Comparison of ENCODE assay signal across 18 cellular contexts in genomic region chr9:99400184-99400731, GRCh38.
DNase-seq lines count a peak whose midpoint lies in the region; ATAC-seq, FAIRE-seq and TF ChIP-seq lines count a peak whose summit lies in the region.
"Had no signal": no experiment of that assay in that cellular context is flagged by ENCODE, and none has a peak within 500 bp of the region (broad histone marks: within the 10 kb centered on the region; RNA-seq: fewer than 3 reads in every experiment).

No MANE protein-coding gene starts in this region.

- H3K27ac Mint-ChIP-seq in activated CD4-positive, alpha-beta T cell treated with anti-CD3 and anti-CD28 coated beads, Interleukin-2, amount 10 ng/mL, durations not matched to agents 24 days and 14 days: no peak overlapping the region

- DNase-seq in SK-N-SH (peak; percentile 37), fibroblast of lung (ENCODE audit: low read depth in 2 of 2) (no peak), HepG2 (ENCODE audit: low spot score) (no peak), stomach (no peak), D341Med (ENCODE audit: low spot score) (no peak)
- no peak for DNase-seq in NK-92 treated with Interleukin-12 subunit alpha and Interleukin-12 subunit beta, amount 100 ng/mL, for 24 hours (lab: John Stamatoyannopoulos, UW)
- no peak for DNase-seq in activated CD4-positive, alpha-beta T cell treated with anti-CD3 and anti-CD28 coated beads, Interleukin-2, amount 10 ng/mL, durations not matched to agents 24 days and 14 days
- DNase-seq: activated CD4-positive, alpha-beta T cell treated with anti-CD3 and anti-CD28 coated beads, Interleukin-2, amount 50 U/mL, for 48 hours; AML-193; effector memory CD4-positive, alpha-beta T cell; GM23248; Karpas-422; left colon; NCI-H1092 treated with DMSO at 0.1 percent for 48 hours; NCI-H524 treated with DMSO at 0.1 percent for 48 hours; stimulated activated naive CD4-positive, alpha-beta T cell; thyroid gland had no signal

- 77% methylated on average over 5 of the region's 5 CpGs for WGBS in SK-N-SH (ENCODE audit: low lambda C conversion rate)
- WGBS in HepG2 (ENCODE audit: low lambda C conversion rate): 34% methylated on average over 3 of the region's 5 CpGs
- 71 to 81% (median 77%) methylated on average over 5 of the region's 5 CpGs for WGBS in stomach, 5 donors

- H3K27me3 ChIP-seq in SK-N-SH (ENCODE audit: insufficient read depth) (no peaks in the 10 kb centered on the region), fibroblast of lung (ENCODE audit: control insufficient read depth, insufficient read depth, low read length) (no peaks in the 10 kb centered on the region), HepG2 (ENCODE audit: control insufficient read depth in 1 of 2, insufficient read depth in 2 of 2, low read length in 2 of 2) (peaks cover 0 to 4% of the 10 kb centered on the region in 2 experiments; a peak in 1 of 5 replicates), stomach (no peaks in the 10 kb centered on the region)
- H3K27me3 ChIP-seq: neutrophil, thyroid gland had no signal

- intact Hi-C loops in HepG2 (cut with micrococcal nuclease; ENCODE audit: unreplicated experiment) (no loop called here), stomach (cut with DNase I; ENCODE audit: low total_unique reads) (no loop called here)
- intact Hi-C loops in activated CD4-positive, alpha-beta T cell treated with anti-CD3 and anti-CD28 coated beads, Interleukin-2, amount 10 ng/mL, durations not matched to agents 24 days and 14 days (cut with micrococcal nuclease): no loop called here

- TF ChIP-seq RAD21 in SK-N-SH (IDR thresholded peaks at IDR 0.05; ENCODE audit: low read length): peak; percentile 60
- TF ChIP-seq RAD21 in HepG2 (CRISPR knock-in tag; IDR thresholded peaks at IDR 0.05): no peak

- H3K4me2 ChIP-seq in SK-N-SH (no peak overlapping the region), fibroblast of lung (ENCODE audit: extremely low read depth, insufficient read depth, low read length) (no peak overlapping the region), HepG2 (ENCODE audit: low read depth, low read length) (no peak overlapping the region)

- CTCF ChIA-PET in SK-N-SH (lab: Yijun Ruan, JAX): interaction anchor here (0.6 to 2.4 kb wide), 7 partner anchors 9 to 423 kb away, joined by 3 to 6 read pairs (median 3); no protein-coding TSS in a partner anchor
- CTCF ChIA-PET in HepG2 (lab: Yijun Ruan, JAX; ENCODE audit: low intra/inter-chr PET ratio, low total read pairs): no interaction called here

- H3K27ac ChIP-seq in SK-N-SH (ENCODE audit: low read depth in 2 of 2, low read length in 1 of 2): peak overlapping the region in 1 of 2 experiments; percentile 90; a peak in 2 of 4 replicates
- peak overlapping the region; percentile 64 for H3K27ac ChIP-seq in fibroblast of lung (ENCODE audit: insufficient read depth, low read length)
- no peak overlapping the region for H3K27ac ChIP-seq in HepG2 (ENCODE audit: extremely low read length, insufficient read depth, low read length)
- no peak overlapping the region for H3K27ac ChIP-seq in stomach
- H3K27ac ChIP-seq: GM23248, neutrophil, thyroid gland had no signal

- peaks cover 2% of the 10 kb centered on the region for H3K27me3 Mint-ChIP-seq in activated CD4-positive, alpha-beta T cell treated with anti-CD3 and anti-CD28 coated beads, Interleukin-2, amount 10 ng/mL, durations not matched to agents 24 days and 14 days

- no peaks in the 10 kb centered on the region for H3K36me3 ChIP-seq in SK-N-SH (replicated peaks in 1 of 2; ENCODE audit: control insufficient read depth in 1 of 2, insufficient read depth in 2 of 2, low read length in 1 of 2)
- no peaks in the 10 kb centered on the region for H3K36me3 ChIP-seq in fibroblast of lung (ENCODE audit: control insufficient read depth, insufficient read depth, low read length)
- H3K36me3 ChIP-seq in HepG2 (replicated peaks in 1 of 2; ENCODE audit: control insufficient read depth in 1 of 2, insufficient read depth in 2 of 2, low read length in 2 of 2): no peaks in the 10 kb centered on the region
- H3K36me3 ChIP-seq in stomach: no peaks in the 10 kb centered on the region
- H3K36me3 ChIP-seq: neutrophil, thyroid gland had no signal

- no peaks in the 10 kb centered on the region for H3K9me2 ChIP-seq in SK-N-SH

- POLR2A ChIA-PET in SK-N-SH (lab: Yijun Ruan, JAX) (interaction anchor here (0.6 to 1.8 kb wide), 4 partner anchors 19 to 79 kb away, joined by 3 to 7 read pairs (median 4); no protein-coding TSS in a partner anchor), HepG2 (lab: Yijun Ruan, JAX) (no interaction called here)

- H3K4me1 ChIP-seq in SK-N-SH (ENCODE audit: control insufficient read depth in 1 of 2, insufficient read depth in 2 of 2, low read depth in 1 of 2, low read length in 1 of 2) (peaks cover 0 to 32% of the 10 kb centered on the region in 2 experiments; a peak in 2 of 4 replicates), fibroblast of lung (ENCODE audit: control insufficient read depth, extremely low read depth, insufficient read depth, low read length) (peaks cover 16% of the 10 kb centered on the region), HepG2 (ENCODE audit: insufficient read depth, low read length) (no peaks in the 10 kb centered on the region), stomach (no peaks in the 10 kb centered on the region)
- H3K4me1 ChIP-seq: thyroid gland had no signal

- no peaks in the 10 kb centered on the region for H3K4me1 Mint-ChIP-seq in activated CD4-positive, alpha-beta T cell treated with anti-CD3 and anti-CD28 coated beads, Interleukin-2, amount 10 ng/mL, durations not matched to agents 24 days and 14 days

- no peaks in the 10 kb centered on the region for H4K20me1 ChIP-seq in SK-N-SH (ENCODE audit: insufficient read depth)
- no peaks in the 10 kb centered on the region for H4K20me1 ChIP-seq in fibroblast of lung (ENCODE audit: control insufficient read depth, extremely low read depth, insufficient read depth, low read length)
- H4K20me1 ChIP-seq in HepG2 (ENCODE audit: insufficient read depth, low read length): no peaks in the 10 kb centered on the region

- no TSS peak for BruUV-seq in HepG2 (replicated peaks; lab: Mats Ljungman, UMichigan)

- H3K9me3 ChIP-seq in SK-N-SH (no peaks in the 10 kb centered on the region), fibroblast of lung (ENCODE audit: control insufficient read depth, insufficient read depth, low read depth, low read length) (no peaks in the 10 kb centered on the region), HepG2 (ENCODE audit: low read length) (no peaks in the 10 kb centered on the region), stomach (no peaks in the 10 kb centered on the region)
- H3K9me3 ChIP-seq: neutrophil, thyroid gland had no signal

- H3K79me2 ChIP-seq in SK-N-SH (ENCODE audit: insufficient read depth) (no peaks in the 10 kb centered on the region), fibroblast of lung (ENCODE audit: control insufficient read depth, insufficient read depth, low read length) (no peaks in the 10 kb centered on the region), HepG2 (ENCODE audit: insufficient read depth, low read length) (no peaks in the 10 kb centered on the region)

- H3K4me3 Mint-ChIP-seq in activated CD4-positive, alpha-beta T cell treated with anti-CD3 and anti-CD28 coated beads, Interleukin-2, amount 10 ng/mL, durations not matched to agents 24 days and 14 days: no peak overlapping the region

- no peaks in the 10 kb centered on the region for H3F3A ChIP-seq in SK-N-SH (replicated peaks; ENCODE audit: insufficient read depth)

- TF ChIP-seq CTCF in SK-N-SH (IDR thresholded peaks at IDR 0.05) (no peak), fibroblast of lung (conservative IDR thresholded peaks at IDR 0.05 in 1 of 2, IDR thresholded peaks at IDR 0.05 in 1 of 2; ENCODE audit: low read depth in 1 of 2, low read length in 2 of 2) (no peak), HepG2 (CRISPR knock-in tag; IDR thresholded peaks at IDR 0.05) (no peak), stomach (IDR thresholded peaks at IDR 0.05) (no peak)

- FAIRE-seq in HepG2 (lab: Jason Lieb, UNC): no peak

- no peak overlapping the region for H3K4me3 ChIP-seq in SK-N-SH (ENCODE audit: low read depth in 2 of 2, low read length in 1 of 2)
- H3K4me3 ChIP-seq in fibroblast of lung (replicated peaks in 1 of 4; ENCODE audit: control extremely low read depth in 1 of 4, insufficient read depth in 1 of 4, low read depth in 3 of 4, low read length in 4 of 4): no peak overlapping the region
- no peak overlapping the region for H3K4me3 ChIP-seq in HepG2 (replicated peaks in 1 of 3; ENCODE audit: insufficient read depth in 1 of 3, low read depth in 2 of 3, low read length in 3 of 3)
- H3K4me3 ChIP-seq in stomach: no peak overlapping the region
- H3K4me3 ChIP-seq: GM23248, thyroid gland had no signal

- in situ Hi-C loops in HepG2 (cut with HindIII; ENCODE audit: extremely low pct_ligation_motif_present, low pct_unique_long_range_greater_than_20kb): no loop called here

- TF ChIP-seq POLR2A in HepG2 (IDR thresholded peaks at IDR 0.05; ENCODE audit: insufficient read depth in 1 of 2, low read depth in 2 of 2, low read length in 2 of 2) (no peak), stomach (IDR thresholded peaks at IDR 0.05) (no peak)

- H3K9me3 Mint-ChIP-seq in activated CD4-positive, alpha-beta T cell treated with anti-CD3 and anti-CD28 coated beads, Interleukin-2, amount 10 ng/mL, durations not matched to agents 24 days and 14 days: no peaks in the 10 kb centered on the region

- no peak overlapping the region for H3K9ac ChIP-seq in SK-N-SH
- peak overlapping the region; percentile 45 for H3K9ac ChIP-seq in fibroblast of lung (ENCODE audit: insufficient read depth, low read length)
- H3K9ac ChIP-seq in HepG2 (ENCODE audit: insufficient read depth, low read depth, low read length): no peak overlapping the region
- H3K9ac ChIP-seq: GM23248 had no signal

- no peak overlapping the region for H2AFZ ChIP-seq in SK-N-SH (ENCODE audit: low read depth)
- H2AFZ ChIP-seq in fibroblast of lung (ENCODE audit: low read length): no peak overlapping the region
- no peak overlapping the region for H2AFZ ChIP-seq in HepG2 (ENCODE audit: low read length)
- H2AFZ ChIP-seq: GM23248 had no signal

- ATAC-seq in HepG2: peak; percentile 27; the same call in 1 of the 3 replicates
- ATAC-seq: left colon had no signal

- TF ChIP-seq EP300 in SK-N-SH (IDR thresholded peaks at IDR 0.05; ENCODE audit: borderline replicate concordance in 1 of 2, low read depth in 1 of 2, low read length in 1 of 2) (no peak), HepG2 (IDR thresholded peaks at IDR 0.05; ENCODE audit: low read depth in 2 of 2, low read length in 2 of 2) (no peak), HepG2 (CRISPR knock-in tag; IDR thresholded peaks at IDR 0.05; ENCODE audit: borderline replicate concordance) (no peak), stomach (IDR thresholded peaks at IDR 0.05) (peak; percentile 25)

- no peaks in the 10 kb centered on the region for H3K36me3 Mint-ChIP-seq in activated CD4-positive, alpha-beta T cell treated with anti-CD3 and anti-CD28 coated beads, Interleukin-2, amount 10 ng/mL, durations not matched to agents 24 days and 14 days (ENCODE audit: low read depth)

TF ChIP-seq in SK-N-SH, 30 proteins besides CTCF, POLR2A, EP300 and RAD21 (continues in another document):
- TF ChIP-seq YY1 (IDR thresholded peaks at IDR 0.05; ENCODE audit: low read depth) (no peak), TEAD4 (IDR thresholded peaks at IDR 0.05; ENCODE audit: borderline replicate concordance, insufficient read depth) (no peak)

TF ChIP-seq in HepG2, 621 proteins besides CTCF, POLR2A, EP300 and RAD21 (continues in another document):
- no peak for TF ChIP-seq ASH2L (IDR thresholded peaks at IDR 0.05; ENCODE audit: insufficient read length, low read depth, low read length)
- TF ChIP-seq REPIN1 (CRISPR knock-in tag; IDR thresholded peaks at IDR 0.05; ENCODE audit: borderline replicate concordance, low read depth): no peak

Comparison
In these comparisons a context has a peak if more than half of its experiments do, and no peak if none do; other contexts are left out.
1. Of the 25 proteins assayed by ChIP-seq in both HepG2 and SK-N-SH: peak only in HepG2: none; only in SK-N-SH: RAD21 and SMC3; in both: none; in neither: 23.